In genomic region chr14:57268161-57269067, GRCh38 we compare ENCODE assay signal across 8 cellular contexts. TPM values are rescaled to one million over a fixed set of nuclear protein-coding genes. Genes with fewer than 3 reads are reported as not detected.
DNase-seq lines count a peak whose midpoint lies in the region; ATAC-seq and TF ChIP-seq lines count a peak whose summit lies in the region.

Gene AP5M1 (plus strand): TSS chr14:57268971. CDS start chr14:57269315, 344 bp downstream.
Gene EXOC5 (minus strand): TSS chr14:57268905. CDS start chr14:57268648, 257 bp downstream.

- H3K4me1 Mint-ChIP-seq in CD4-positive, CD25-positive, alpha-beta regulatory T cell, result peaks cover 54 to 79% (median 63%) of the 10 kb centered on the region in 4 donors

- peaks cover 28% of the 10 kb centered on the region for H3K4me1 ChIP-seq in CD4-positive, CD25-positive, alpha-beta regulatory T cell (ENCODE audit: control insufficient read depth, insufficient read depth, low read length, poor library complexity, severe bottlenecking)
- H3K4me1 ChIP-seq in left lung, result peaks cover 14 to 61% of the 10 kb centered on the region in 2 donors

- peak within 1 kb of the TSS; percentile 99 for H3K4me3 ChIP-seq in CD4-positive, CD25-positive, alpha-beta regulatory T cell (ENCODE audit: low read depth, low read length)
- peak within 1 kb of the TSS; percentile 71 to 93 for H3K4me3 ChIP-seq in left lung

- DNase-seq in CD4-positive, CD25-positive, alpha-beta regulatory T cell, result peak; percentile 87 to 97 (median 92)
- DNase-seq in NCI-H82 (lab: John Stamatoyannopoulos, UW) (peak; percentile 100), dermis blood vessel endothelial cell (peak; percentile 93), left lung (peak; percentile 95 to 98)
- peak; percentile 91 to 93 for DNase-seq in activated CD4-positive, alpha-beta T cell treated with anti-CD3 and anti-CD28 coated beads, Interleukin-2, amount 50 U/mL, for 48 hours
- peak; percentile 83 to 89 for DNase-seq in stimulated activated CD4-positive, alpha-beta T cell treated with anti-CD3 and anti-CD28 coated beads, Interleukin-2, amount 100 ng/mL, for 48 hours

- H3K27ac ChIP-seq in CD4-positive, CD25-positive, alpha-beta regulatory T cell (ENCODE audit: insufficient read depth, low read length, poor library complexity, severe bottlenecking), result peak within 1 kb of the TSS; percentile 95
- H3K27ac ChIP-seq in left lung, result peak within 1 kb of the TSS; percentile 96 to 97

- H3K27me3 Mint-ChIP-seq in CD4-positive, CD25-positive, alpha-beta regulatory T cell, result no peaks in the 10 kb centered on the region

- H3K9me3 Mint-ChIP-seq in CD4-positive, CD25-positive, alpha-beta regulatory T cell, result peaks cover 0 to 3% (median 0%) of the 10 kb centered on the region in 7 donors

- H3K27me3 ChIP-seq in CD4-positive, CD25-positive, alpha-beta regulatory T cell (ENCODE audit: control insufficient read depth, insufficient read depth, low read length), result no peaks in the 10 kb centered on the region
- H3K27me3 ChIP-seq in left lung, result no peaks in the 10 kb centered on the region

- peak within 1 kb of the TSS; percentile 98 to 99 (median 99) for H3K27ac Mint-ChIP-seq in CD4-positive, CD25-positive, alpha-beta regulatory T cell

- no peak for TF ChIP-seq CTCF in left lung (IDR thresholded peaks at IDR 0.05)

- ATAC-seq in CD4-positive, CD25-positive, alpha-beta regulatory T cell (ENCODE audit: low read depth in 2 of 2), result peak; percentile 81 to 83
- ATAC-seq in GM19397 (IDR thresholded peaks at IDR 0.05; ENCODE audit: unreplicated experiment) (peak; percentile 94), HG03571 (IDR thresholded peaks at IDR 0.05; ENCODE audit: unreplicated experiment) (peak; percentile 85), left lung (peak; percentile 94)

- H3K4me3 Mint-ChIP-seq in CD4-positive, CD25-positive, alpha-beta regulatory T cell, result peak within 1 kb of the TSS; percentile 95 to 100 (median 98)

- intact Hi-C loops in left lung (cut with DNase I), result no loop called here

- H3K36me3 Mint-ChIP-seq in CD4-positive, CD25-positive, alpha-beta regulatory T cell, result peaks cover 7% of the 10 kb centered on the region

- no peaks in the 10 kb centered on the region for H3K36me3 ChIP-seq in CD4-positive, CD25-positive, alpha-beta regulatory T cell (ENCODE audit: control insufficient read depth, insufficient read depth, low read length)
- H3K36me3 ChIP-seq in left lung, result no peaks in the 10 kb centered on the region

- no peaks in the 10 kb centered on the region for H3K9me3 ChIP-seq in CD4-positive, CD25-positive, alpha-beta regulatory T cell (ENCODE audit: control insufficient read depth in 2 of 2, low read length in 2 of 2)
- H3K9me3 ChIP-seq in left lung, result no peaks in the 10 kb centered on the region

RNA-seq across cellular contexts. Expression of gene AP5M1, which starts in this region (rescaled TPM):
- total RNA-seq in CD4-positive, CD25-positive, alpha-beta regulatory T cell, result 63.6 TPM
- polyA plus RNA-seq in CD4-positive, CD25-positive, alpha-beta regulatory T cell, result 10 to 100 TPM; 37.6 to 44.2 (median 43.5) TPM
- total RNA-seq in dermis blood vessel endothelial cell (23.7 and 38.9 TPM in 2 replicates), left lung (10 to 100 TPM; 42.2 to 43.5 TPM)

RNA-seq across cellular contexts. Expression of gene EXOC5, which starts in this region (rescaled TPM):
- total RNA-seq in CD4-positive, CD25-positive, alpha-beta regulatory T cell, result 42.6 TPM
- polyA plus RNA-seq in CD4-positive, CD25-positive, alpha-beta regulatory T cell, result 10 to 100 TPM; 47.0 to 60.6 (median 51.0) TPM
- 78.6 and 120 TPM in 2 replicates for total RNA-seq in dermis blood vessel endothelial cell
- 10 to 100 TPM; 59.5 to 73.0 TPM for total RNA-seq in left lung

Comparison
In these comparisons a context has a peak if more than half of its experiments do, and no peak if none do; other contexts are left out.
1. Peak in every context shown above with its lines: DNase-seq, ATAC-seq, H3K4me3 ChIP-seq and H3K27ac ChIP-seq.